In genomic region chr12:31896514-31897039, GRCh38 we compare ENCODE assay signal across 8 cellular contexts.
DNase-seq lines count a peak whose midpoint lies in the region; ATAC-seq and TF ChIP-seq lines count a peak whose summit lies in the region.

No MANE protein-coding gene starts in this region.

- intact Hi-C loops in posterior vena cava (cut with DNase I), result no loop called here

- no peaks in the 10 kb centered on the region for H3K36me3 ChIP-seq in KOPT-K1 (ENCODE audit: insufficient read depth, low read length)

- no peak for TF ChIP-seq CTCF in fibroblast of villous mesenchyme (IDR thresholded peaks at IDR 0.05; ENCODE audit: insufficient read depth, low read depth, low read length)

- peak; percentile 92 for DNase-seq in CMK (ENCODE audit: low read depth)
- DNase-seq in activated CD8-positive, alpha-beta memory T cell treated with anti-CD3 and anti-CD28 coated beads for 4 hours (ENCODE audit: low read depth in 2 of 2), result peak; percentile 76 to 84
- DNase-seq in fibroblast of villous mesenchyme (ENCODE audit: low read depth), result peak; percentile 98
- DNase-seq in stimulated activated CD4-positive, alpha-beta T cell treated with anti-CD3 and anti-CD28 coated beads, Interleukin-4, amount 100 ng/mL, for 4 hours, result peak; percentile 62 to 90
- no peak for DNase-seq in NCI-H146 (lab: John Stamatoyannopoulos, UW)
- no peak for DNase-seq in posterior vena cava (ENCODE audit: low spot score)

- peak overlapping the region; percentile 93 for H3K27ac ChIP-seq in KOPT-K1 (ENCODE audit: low read depth, low read length, poor library complexity, severe bottlenecking)

- H3K4me3 ChIP-seq in fibroblast of villous mesenchyme (ENCODE audit: low read depth, low read length), result no peak overlapping the region

- peaks cover 93% of the 10 kb centered on the region for H3K9me3 ChIP-seq in KOPT-K1 (ENCODE audit: insufficient read depth, low read length, poor library complexity, severe bottlenecking)

- peak; percentile 96 for ATAC-seq in GM21576 (IDR thresholded peaks at IDR 0.05; ENCODE audit: unreplicated experiment)

Comparison
In these comparisons a context has a peak if more than half of its experiments do, and no peak if none do; other contexts are left out.
1. DNase-seq: peak in CMK (single experiment), activated CD8-positive, alpha-beta memory T cell treated with anti-CD3 and anti-CD28 coated beads for 4 hours (2 of 2), fibroblast of villous mesenchyme (single experiment) and stimulated activated CD4-positive, alpha-beta T cell treated with anti-CD3 and anti-CD28 coated beads, Interleukin-4, amount 100 ng/mL, for 4 hours (2 of 2); none in NCI-H146 (single experiment) and posterior vena cava (single experiment).